Comparison of ENCODE assay signal across 9 cellular contexts in genomic region chr11:66115638-66116410, GRCh38. TPM values are rescaled to one million over a fixed set of nuclear protein-coding genes. Genes with fewer than 3 reads are reported as not detected.
DNase-seq lines count a peak whose midpoint lies in the region; ATAC-seq, FAIRE-seq and TF ChIP-seq lines count a peak whose summit lies in the region.
"Had no signal": no experiment of that assay in that cellular context is flagged by ENCODE, and none has a peak within 500 bp of the region (broad histone marks: within the 10 kb centered on the region; RNA-seq: fewer than 3 reads in every experiment).

No MANE protein-coding gene starts in this region.

- TF ChIP-seq CTCF in endothelial cell of umbilical vein (IDR thresholded peaks at IDR 0.05; ENCODE audit: extremely low read depth in 1 of 2, insufficient read depth in 1 of 2, low read depth in 1 of 2, low read length in 2 of 2), result no peak

- DNase-seq in CD1c-positive myeloid dendritic cell (ENCODE audit: extremely low spot score) (peak; percentile 41), endothelial cell of umbilical vein (ENCODE audit: low read depth, low spot score) (peak; percentile 55), HT-29 (ENCODE audit: low spot score) (no peak), left ventricle myocardium superior (no peak), NCI-H128 (lab: John Stamatoyannopoulos, UW; ENCODE audit: unreplicated experiment) (no peak), 8988T (no peak)
- peak; percentile 59 for DNase-seq in Jurkat, Clone E6-1 (ENCODE audit: low read depth, low spot score)

- peak overlapping the region; percentile 5 for H3K9ac ChIP-seq in endothelial cell of umbilical vein (replicated peaks; ENCODE audit: extremely low read depth, insufficient read depth, low read length)

- H3K9me1 ChIP-seq in endothelial cell of umbilical vein (replicated peaks; ENCODE audit: control insufficient read depth, extremely low read depth, insufficient read depth, low read length), result no peaks in the 10 kb centered on the region

- peaks cover 14% of the 10 kb centered on the region for H3K79me2 ChIP-seq in endothelial cell of umbilical vein (ENCODE audit: control insufficient read depth, insufficient read depth, low read length)

- H2AFZ ChIP-seq in endothelial cell of umbilical vein (ENCODE audit: low read depth, low read length), result no peak overlapping the region

- CTCF ChIA-PET in endothelial cell of umbilical vein (lab: Charles Lee), result interaction anchor here (1.3 to 3.8 kb wide), 4 partner anchors 10 to 47 kb away, joined by 6 to 25 read pairs (median 8); no protein-coding TSS in a partner anchor

- no peaks in the 10 kb centered on the region for H3K36me3 ChIP-seq in endothelial cell of umbilical vein (ENCODE audit: control insufficient read depth in 2 of 2, extremely low read depth in 1 of 2, insufficient read depth in 2 of 2, low read length in 2 of 2)

- no peaks in the 10 kb centered on the region for H4K20me1 ChIP-seq in endothelial cell of umbilical vein (replicated peaks; ENCODE audit: control insufficient read depth, extremely low read depth, insufficient read depth, low read length)

- peaks cover 68% of the 10 kb centered on the region for H3K4me1 ChIP-seq in endothelial cell of umbilical vein (ENCODE audit: control insufficient read depth, extremely low read depth, insufficient read depth, low read length)

- H3K27me3 ChIP-seq in endothelial cell of umbilical vein (ENCODE audit: control insufficient read depth in 2 of 2, insufficient read depth in 2 of 2, low read length in 2 of 2), result no peaks in the 10 kb centered on the region

- H3K9me3 ChIP-seq in endothelial cell of umbilical vein (replicated peaks; ENCODE audit: control insufficient read depth, insufficient read depth, low read length), result no peaks in the 10 kb centered on the region

- intact Hi-C loops in endothelial cell of umbilical vein (cut with micrococcal nuclease), result loop anchor here (5.0 kb wide), 1 partner anchor 34 kb away; no protein-coding TSS in a partner anchor
- intact Hi-C loops in left ventricle myocardium superior (cut with micrococcal nuclease), result no loop called here

- H3K4me2 ChIP-seq in endothelial cell of umbilical vein (ENCODE audit: insufficient read depth, low read length), result peak overlapping the region; percentile 45

- H3K4me3 ChIP-seq in Jurkat, Clone E6-1 (ENCODE audit: low read length), result no peak overlapping the region
- H3K4me3 ChIP-seq in endothelial cell of umbilical vein (replicated peaks in 1 of 3; ENCODE audit: insufficient read depth in 1 of 3, low read depth in 1 of 3, low read length in 3 of 3), result peak overlapping the region in 1 of 3 experiments; percentile 19

- TF ChIP-seq POLR2A in endothelial cell of umbilical vein (IDR thresholded peaks at IDR 0.05; ENCODE audit: low read depth, low read length), result no peak

- dilution Hi-C loops in endothelial cell of umbilical vein (cut with MboI; ENCODE audit: extremely low pct_ligation_motif_present, low sequenced_read_pairs), result no loop called here

- POLR2A ChIA-PET in endothelial cell of umbilical vein (lab: Charles Lee), result no interaction called here

- ATAC-seq in GM19324 (IDR thresholded peaks at IDR 0.05; ENCODE audit: low FRiP score, unreplicated experiment), result peak; percentile 59
- no peak for ATAC-seq in left ventricle myocardium superior

- no peak overlapping the region for H3K27ac ChIP-seq in endothelial cell of umbilical vein (ENCODE audit: insufficient read depth, low read depth, low read length)

- FAIRE-seq in endothelial cell of umbilical vein (lab: Jason Lieb, UNC), result peak; percentile 43
- FAIRE-seq: colon had no signal

- no TSS peak for BruUV-seq in endothelial cell of umbilical vein (replicated peaks; lab: Mats Ljungman, UMichigan)

TF ChIP-seq in endothelial cell of umbilical vein, 7 proteins besides CTCF, POLR2A, EP300 and RAD21:
- TF ChIP-seq POLR2AphosphoS5 (IDR thresholded peaks at IDR 0.05; ENCODE audit: insufficient read depth, low read depth, low read length), result no peak
- TF ChIP-seq EZH2 (IDR thresholded peaks at IDR 0.05; ENCODE audit: borderline replicate concordance, low read depth, low read length, severe bottlenecking), result no peak
- TF ChIP-seq, protein P1, sequence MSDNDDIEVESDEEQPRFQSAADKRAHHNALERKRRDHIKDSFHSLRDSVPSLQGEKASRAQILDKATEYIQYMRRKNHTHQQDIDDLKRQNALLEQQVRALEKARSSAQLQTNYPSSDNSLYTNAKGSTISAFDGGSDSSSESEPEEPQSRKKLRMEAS (IDR thresholded peaks at IDR 0.05; ENCODE audit: insufficient read depth, insufficient read length), result no peak
- no peak for TF ChIP-seq FOS (IDR thresholded peaks at IDR 0.05; ENCODE audit: borderline replicate concordance, insufficient read depth, low read length)
- TF ChIP-seq GATA2 (IDR thresholded peaks at IDR 0.05; ENCODE audit: insufficient read depth, insufficient read length, low read depth, low read length), result no peak
- no peak for TF ChIP-seq JUN (IDR thresholded peaks at IDR 0.05; ENCODE audit: borderline replicate concordance, insufficient read depth, insufficient read length, low read depth)
- TF ChIP-seq MYC (IDR thresholded peaks at IDR 0.05; ENCODE audit: low read depth, low read length), result no peak
TF ChIP-seq in endothelial cell of umbilical vein: peak in this region for 0.

RNA-seq across cellular contexts. Expression of gene PACS1, which starts 45.8 kb away (rescaled TPM):
- polyA plus RNA-seq in Jurkat, Clone E6-1 (2012; ENCODE audit: insufficient read depth, insufficient read length), result 33.5 TPM
- 52.8 and 64.4 TPM in 2 replicates for total RNA-seq in endothelial cell of umbilical vein
- 24.8 and 26.4 TPM in 2 replicates for polyA plus RNA-seq in endothelial cell of umbilical vein
- 25.8 and 31.1 TPM in 2 replicates for polyA plus RNA-seq in endothelial cell of umbilical vein (2011; cell fraction: cytosol; rRNA removed)
- polyA plus RNA-seq in endothelial cell of umbilical vein (2011; cell fraction: nucleus; rRNA removed), result 52.0 and 54.9 TPM in 2 replicates
- polyA plus RNA-seq in endothelial cell of umbilical vein (2012), result 53.6 and 59.1 TPM in 2 replicates
- polyA minus RNA-seq in endothelial cell of umbilical vein, result 60.0 and 67.9 TPM in 2 replicates
- polyA minus RNA-seq in endothelial cell of umbilical vein (2011; cell fraction: cytosol; rRNA and poly(A)+ RNA removed), result 63.5 TPM
- polyA minus RNA-seq in endothelial cell of umbilical vein (2011; cell fraction: nucleus; rRNA and poly(A)+ RNA removed), result 63.3 and 93.6 TPM in 2 replicates
- 13.8 and 23.1 TPM in 2 replicates for total RNA-seq in HT-29 (2014; rRNA removed; shearing (Covaris generic))
- 59.0 TPM for total RNA-seq in left ventricle myocardium superior

Comparison
In these comparisons a context has a peak if more than half of its experiments do, and no peak if none do; other contexts are left out.
1. DNase-seq: peak in CD1c-positive myeloid dendritic cell (single experiment), Jurkat, Clone E6-1 (single experiment) and endothelial cell of umbilical vein (single experiment); none in HT-29 (single experiment), left ventricle myocardium superior (single experiment), NCI-H128 (single experiment) and 8988T (single experiment).